1 cellular context compared by ENCODE assay signal in the genomic region with DNA sequence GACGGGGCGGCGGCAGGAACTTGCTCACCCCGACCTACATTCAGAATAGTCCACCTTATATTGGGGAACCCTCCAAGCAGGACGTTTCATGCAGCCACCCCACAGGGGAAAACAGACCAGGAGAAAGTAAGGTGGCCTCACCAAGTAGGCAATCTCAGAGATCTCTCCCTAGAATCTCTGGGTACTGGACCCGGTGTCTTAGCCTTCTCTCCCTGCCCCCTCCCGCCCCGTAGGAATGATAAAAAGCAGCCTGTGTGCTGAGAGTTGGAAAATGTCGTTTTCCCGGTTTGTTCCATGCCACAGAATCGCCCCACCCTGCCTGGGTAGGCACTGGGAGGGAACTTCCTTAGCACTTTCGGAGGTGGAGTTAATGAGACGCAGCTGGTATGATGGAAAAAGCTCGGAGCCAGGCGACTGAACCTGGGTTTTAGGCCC.
TF ChIP-seq lines count a peak whose summit lies in the region.

No MANE protein-coding gene starts in this region.

TF ChIP-seq in IMR-90, 13 proteins besides CTCF, POLR2A, EP300 and RAD21:
- TF ChIP-seq MAZ (IDR thresholded peaks at IDR 0.05; ENCODE audit: borderline replicate concordance, low read depth, low read length), result peak; percentile 59; the same call in 1 of the 2 replicates
- no peak for TF ChIP-seq CEBPB (IDR thresholded peaks at IDR 0.05; ENCODE audit: low read depth, low read length)
